In genomic region chr5:145178667-145179523, GRCh38 we compare ENCODE assay signal across 18 cellular contexts.
DNase-seq lines count a peak whose midpoint lies in the region; ATAC-seq and TF ChIP-seq lines count a peak whose summit lies in the region.
"Had no signal": no experiment of that assay in that cellular context is flagged by ENCODE, and none has a peak within 500 bp of the region (broad histone marks: within the 10 kb centered on the region; RNA-seq: fewer than 3 reads in every experiment).

No MANE protein-coding gene starts in this region.

- TF ChIP-seq EP300 in upper lobe of left lung (IDR thresholded peaks at IDR 0.05), result no peak

- intact Hi-C loops in mammary epithelial cell (cut with micrococcal nuclease), result no loop called here
- intact Hi-C loops in colonic mucosa (cut with DNase I), result no loop called here

- DNase-seq in A172 (ENCODE audit: low spot score), result peak; percentile 11
- peak; percentile 13 for DNase-seq in HS-5 (ENCODE audit: low read depth)
- DNase-seq in mammary epithelial cell, result peak; percentile 21
- DNase-seq in iPS-NIHi11 (ENCODE audit: low spot score), result peak; percentile 40
- DNase-seq in colonic mucosa, result no peak
- DNase-seq in NCI-H2196 treated with DMSO at 0.1 percent for 48 hours (lab: John Stamatoyannopoulos, UW; ENCODE audit: unreplicated experiment), result no peak
- no peak for DNase-seq in upper lobe of left lung
- DNase-seq: activated CD4-positive, alpha-beta T cell treated with anti-CD3 and anti-CD28 coated beads, Interleukin-2, amount 10 ng/mL, durations not matched to agents 7 days and 5 days; activated naive CD4-positive, alpha-beta T cell treated with anti-CD3 and anti-CD28 coated beads, Interleukin-2, amount 50 U/mL, for 16 hours; activated T-cell treated with anti-CD3 and anti-CD28 coated beads for 4 hours; CD4-positive, alpha-beta memory T cell; NCI-H187 treated with DMSO at 0.1 percent for 48 hours; NCI-H510A treated with DMSO at 0.1 percent for 48 hours; Peyer's patch; stimulated activated CD4-positive, alpha-beta T cell treated with anti-CD3 and anti-CD28 coated beads, Interleukin-1b, Interleukin-23, amount 100 ng/mL, for 48 hours; stomach had no signal

- H3K4me3 ChIP-seq in mammary epithelial cell (replicated peaks in 1 of 3; ENCODE audit: insufficient read depth in 1 of 3, low read depth in 2 of 3, low read length in 3 of 3) (no peak overlapping the region), colonic mucosa (no peak overlapping the region), upper lobe of left lung (no peak overlapping the region)
- H3K4me3 ChIP-seq: Peyer's patch, stomach had no signal

- 36% methylated on average over 3 of the region's 3 CpGs for WGBS in mammary epithelial cell (ENCODE audit: low coverage, missing lambda C conversion rate)
- 65 to 66% methylated on average over 3 of the region's 3 CpGs for WGBS in upper lobe of left lung, 2 donors

- ATAC-seq in upper lobe of left lung (ENCODE audit: low FRiP score in 2 of 2), result no peak
- ATAC-seq in HG03442 (IDR thresholded peaks at IDR 0.05; ENCODE audit: unreplicated experiment), result no peak
- ATAC-seq: sciatic nerve had no signal

- no peak overlapping the region for H3K4me2 ChIP-seq in mammary epithelial cell (ENCODE audit: insufficient read depth, low read depth, low read length)

- TF ChIP-seq CTCF in mammary epithelial cell (conservative IDR thresholded peaks at IDR 0.05 in 1 of 2, IDR thresholded peaks at IDR 0.05 in 1 of 2; ENCODE audit: extremely low read depth in 1 of 2, insufficient read depth in 1 of 2, low read depth in 1 of 2, low read length in 2 of 2) (no peak), colonic mucosa (IDR thresholded peaks at IDR 0.05) (no peak), upper lobe of left lung (IDR thresholded peaks at IDR 0.05) (no peak)

- H3K27me3 ChIP-seq in mammary epithelial cell (ENCODE audit: insufficient read depth, low read length), result no peaks in the 10 kb centered on the region
- H3K27me3 ChIP-seq in colonic mucosa, result no peaks in the 10 kb centered on the region
- no peaks in the 10 kb centered on the region for H3K27me3 ChIP-seq in upper lobe of left lung
- H3K27me3 ChIP-seq: Peyer's patch, stomach had no signal

- H3K9ac ChIP-seq in mammary epithelial cell (ENCODE audit: insufficient read depth, low read length) (no peak overlapping the region), colonic mucosa (ENCODE audit: low read depth in 2 of 2, low read length in 2 of 2) (no peak overlapping the region)

- H3K36me3 ChIP-seq in mammary epithelial cell (ENCODE audit: insufficient read depth, low read length) (no peaks in the 10 kb centered on the region), colonic mucosa (no peaks in the 10 kb centered on the region), upper lobe of left lung (no peaks in the 10 kb centered on the region)
- H3K36me3 ChIP-seq: Peyer's patch, stomach had no signal

- H3K27ac ChIP-seq in mammary epithelial cell (ENCODE audit: insufficient read depth, low read depth, low read length) (no peak overlapping the region), colonic mucosa (no peak overlapping the region), upper lobe of left lung (no peak overlapping the region)
- H3K27ac ChIP-seq: Peyer's patch, stomach had no signal

- H4K20me1 ChIP-seq in mammary epithelial cell (ENCODE audit: insufficient read depth, low read length), result no peaks in the 10 kb centered on the region

- no TSS peak for BruUV-seq in mammary epithelial cell (replicated peaks; lab: Mats Ljungman, UMichigan)

- H3K79me2 ChIP-seq in mammary epithelial cell (ENCODE audit: insufficient read depth, low read length), result no peaks in the 10 kb centered on the region

- no peak for TF ChIP-seq POLR2A in upper lobe of left lung (IDR thresholded peaks at IDR 0.05)

- H3K4me1 ChIP-seq in mammary epithelial cell (ENCODE audit: insufficient read depth, low read length) (no peaks in the 10 kb centered on the region), colonic mucosa (no peaks in the 10 kb centered on the region), upper lobe of left lung (no peaks in the 10 kb centered on the region)
- H3K4me1 ChIP-seq: Peyer's patch, stomach had no signal

- CTCF ChIA-PET in mammary epithelial cell (lab: Charles Lee; ENCODE audit: low non-redundant PET), result interaction anchor here (0.7 kb wide), 1 partner anchor 70 kb away, joined by 5 read pairs; no protein-coding TSS in a partner anchor

- no peak overlapping the region for H2AFZ ChIP-seq in mammary epithelial cell (ENCODE audit: low read depth, low read length)

- dilution Hi-C loops in mammary epithelial cell (cut with HindIII; ENCODE audit: low sequenced_read_pairs), result no loop called here

- in situ Hi-C loops in mammary epithelial cell (cut with MboI; ENCODE audit: low sequenced_read_pairs in 2 of 2), result no loop called here

- H3K9me3 ChIP-seq in mammary epithelial cell (replicated peaks; ENCODE audit: insufficient read depth, low read length) (no peaks in the 10 kb centered on the region), colonic mucosa (no peaks in the 10 kb centered on the region), upper lobe of left lung (no peaks in the 10 kb centered on the region)
- H3K9me3 ChIP-seq: Peyer's patch, stomach had no signal

Comparison
In these comparisons a context has a peak if more than half of its experiments do, and no peak if none do; other contexts are left out.
1. DNase-seq: peak in A172 (single experiment), HS-5 (single experiment), mammary epithelial cell (single experiment) and iPS-NIHi11 (single experiment); none in colonic mucosa (single experiment), NCI-H2196 treated with DMSO at 0.1 percent for 48 hours (single experiment) and upper lobe of left lung (0 of 2).